Comparison of ENCODE assay signal across 10 cellular contexts in genomic region chr6:38262041-38262440, GRCh38.
A peak's percentile ranks its signal among the peaks of the same experiment; 100 is the strongest.
DNase-seq lines count a peak whose midpoint lies in the region; FAIRE-seq and TF ChIP-seq lines count a peak whose summit lies in the region.
"Had no signal": no experiment of that assay in that cellular context is flagged by ENCODE, and none has a peak within 500 bp of the region (broad histone marks: within the 10 kb centered on the region; RNA-seq: fewer than 3 reads in every experiment).

No MANE protein-coding gene starts in this region.

- H3K4me3 ChIP-seq in mammary epithelial cell (replicated peaks in 1 of 3; ENCODE audit: insufficient read depth in 1 of 3, low read depth in 2 of 3, low read length in 3 of 3) (no peak overlapping the region), keratinocyte (ENCODE audit: control insufficient read depth in 2 of 3, extremely low read depth in 1 of 3, insufficient read depth in 2 of 3, low read depth in 1 of 3, low read length in 3 of 3) (peak overlapping the region in 2 of 3 experiments; percentile 29 to 54)
- H3K4me3 ChIP-seq: lung had no signal

- DNase-seq in activated T-cell treated with anti-CD3 and anti-CD28 coated beads, Interleukin-2, amount 50 U/mL, for 24 hours, result no peak
- no peak for DNase-seq in activated T-cell treated with anti-CD3 and anti-CD28 coated beads, Interleukin-2, amount 50 U/mL, for 48 hours
- DNase-seq in mammary epithelial cell (peak; percentile 67), keratinocyte (ENCODE audit: low read depth, low spot score) (no peak), NCI-H2107 treated with DMSO at 0.1 percent for 48 hours (lab: John Stamatoyannopoulos, UW; ENCODE audit: unreplicated experiment) (no peak)
- no peak for DNase-seq in activated naive CD4-positive, alpha-beta T cell treated with anti-CD3 and anti-CD28 coated beads, Interleukin-2, amount 50 U/mL, for 16 hours
- no peak for DNase-seq in stimulated activated naive CD4-positive, alpha-beta T cell treated with Interleukin-2 at 50 U/mL for 16 hours (lab: John Stamatoyannopoulos, UW)
- DNase-seq: 8988T had no signal

- H3K27me3 Mint-ChIP-seq in activated T-cell treated with anti-CD3 and anti-CD28 coated beads, Interleukin-2, amount 50 U/mL, for 24 hours, result no peaks in the 10 kb centered on the region

- H3K9ac ChIP-seq in mammary epithelial cell (ENCODE audit: insufficient read depth, low read length), result no peak overlapping the region
- H3K9ac ChIP-seq in keratinocyte (ENCODE audit: control insufficient read depth, extremely low read depth, insufficient read depth, low read length), result no peak overlapping the region

- peak overlapping the region; percentile 61 for H3K4me2 ChIP-seq in mammary epithelial cell (ENCODE audit: insufficient read depth, low read depth, low read length)
- peak overlapping the region; percentile 77 for H3K4me2 ChIP-seq in keratinocyte (ENCODE audit: control insufficient read depth, extremely low read depth, insufficient read depth, low read depth, low read length)

- H3K36me3 Mint-ChIP-seq in activated T-cell treated with anti-CD3 and anti-CD28 coated beads, Interleukin-2, amount 50 U/mL, for 24 hours (ENCODE audit: low read depth), result peaks cover 16% of the 10 kb centered on the region

- intact Hi-C loops in mammary epithelial cell (cut with micrococcal nuclease), result no loop called here

- 38% methylated on average over 1 of the region's 1 CpG for WGBS in mammary epithelial cell (ENCODE audit: low coverage, missing lambda C conversion rate)

- H3K27me3 ChIP-seq in mammary epithelial cell (ENCODE audit: insufficient read depth, low read length) (no peaks in the 10 kb centered on the region), keratinocyte (ENCODE audit: control insufficient read depth, extremely low read depth, insufficient read depth, low read length) (no peaks in the 10 kb centered on the region)

- no peaks in the 10 kb centered on the region for H3K9me3 Mint-ChIP-seq in activated T-cell treated with anti-CD3 and anti-CD28 coated beads, Interleukin-2, amount 50 U/mL, for 24 hours

- H3K9me1 ChIP-seq in keratinocyte (ENCODE audit: control insufficient read depth, extremely low read depth, insufficient read depth, low read length), result no peaks in the 10 kb centered on the region

- H3K9me3 ChIP-seq in mammary epithelial cell (replicated peaks; ENCODE audit: insufficient read depth, low read length) (no peaks in the 10 kb centered on the region), keratinocyte (ENCODE audit: control insufficient read depth, low read depth, low read length) (no peaks in the 10 kb centered on the region)

- CTCF ChIA-PET in mammary epithelial cell (lab: Charles Lee; ENCODE audit: low non-redundant PET), result interaction anchor here (0.5 to 0.7 kb wide), 2 partner anchors 171 to 891 kb away, joined by 4 to 5 read pairs; no protein-coding TSS in a partner anchor

- no TSS peak for BruUV-seq in mammary epithelial cell (replicated peaks; lab: Mats Ljungman, UMichigan)

- no peak overlapping the region for H2AFZ ChIP-seq in mammary epithelial cell (ENCODE audit: low read depth, low read length)
- no peak overlapping the region for H2AFZ ChIP-seq in keratinocyte (ENCODE audit: control insufficient read depth, low read length)

- no peak for TF ChIP-seq CTCF in mammary epithelial cell (conservative IDR thresholded peaks at IDR 0.05 in 1 of 2, IDR thresholded peaks at IDR 0.05 in 1 of 2; ENCODE audit: extremely low read depth in 1 of 2, insufficient read depth in 1 of 2, low read depth in 1 of 2, low read length in 2 of 2)
- no peak for TF ChIP-seq CTCF in keratinocyte (optimal IDR thresholded peaks at IDR 0.05 in 1 of 3, IDR thresholded peaks at IDR 0.05 in 1 of 3, conservative IDR thresholded peaks at IDR 0.05 in 1 of 3; ENCODE audit: extremely low read depth in 1 of 3, insufficient read depth in 2 of 3, low read length in 3 of 3)

- H3K4me1 ChIP-seq in mammary epithelial cell (ENCODE audit: insufficient read depth, low read length) (peaks cover 44% of the 10 kb centered on the region), keratinocyte (ENCODE audit: control insufficient read depth, extremely low read depth, insufficient read depth, low read length) (peaks cover 39% of the 10 kb centered on the region)

- no peak overlapping the region for H3K4me3 Mint-ChIP-seq in activated T-cell treated with anti-CD3 and anti-CD28 coated beads, Interleukin-2, amount 50 U/mL, for 24 hours

- peak; percentile 86 for FAIRE-seq in keratinocyte (lab: Jason Lieb, UNC)

- dilution Hi-C loops in mammary epithelial cell (cut with HindIII; ENCODE audit: low sequenced_read_pairs), result no loop called here
- dilution Hi-C loops in keratinocyte (cut with MboI; ENCODE audit: extremely low pct_ligation_motif_present, low sequenced_read_pairs), result no loop called here

- H4K20me1 ChIP-seq in mammary epithelial cell (ENCODE audit: insufficient read depth, low read length), result no peaks in the 10 kb centered on the region
- no peaks in the 10 kb centered on the region for H4K20me1 ChIP-seq in keratinocyte (ENCODE audit: control insufficient read depth, extremely low read depth, insufficient read depth, low read length)

- H3K27ac Mint-ChIP-seq in activated T-cell treated with anti-CD3 and anti-CD28 coated beads, Interleukin-2, amount 50 U/mL, for 24 hours, result peak overlapping the region; percentile 48

- in situ Hi-C loops in mammary epithelial cell (cut with MboI; ENCODE audit: low sequenced_read_pairs in 2 of 2), result no loop called here

- H3K36me3 ChIP-seq in mammary epithelial cell (ENCODE audit: insufficient read depth, low read length) (no peaks in the 10 kb centered on the region), keratinocyte (ENCODE audit: control insufficient read depth in 2 of 2, extremely low read depth in 1 of 2, insufficient read depth in 2 of 2, low read length in 2 of 2) (no peaks in the 10 kb centered on the region)

- H3K79me2 ChIP-seq in mammary epithelial cell (ENCODE audit: insufficient read depth, low read length) (no peaks in the 10 kb centered on the region), keratinocyte (ENCODE audit: control insufficient read depth, insufficient read depth, low read length) (no peaks in the 10 kb centered on the region)

- peaks cover 55% of the 10 kb centered on the region for H3K4me1 Mint-ChIP-seq in activated T-cell treated with anti-CD3 and anti-CD28 coated beads, Interleukin-2, amount 50 U/mL, for 24 hours (ENCODE audit: low read depth)

- H3K27ac ChIP-seq in mammary epithelial cell (ENCODE audit: insufficient read depth, low read depth, low read length) (peak overlapping the region; percentile 41), keratinocyte (ENCODE audit: control insufficient read depth, insufficient read depth, low read length) (peak overlapping the region; percentile 68), temporal lobe (ENCODE audit: low read depth, low read length) (peak overlapping the region; percentile 75)

Comparison
In these comparisons a context has a peak if more than half of its experiments do, and no peak if none do; other contexts are left out.
1. H3K4me3 ChIP-seq: peak in keratinocyte (2 of 3); none in mammary epithelial cell (0 of 3).
2. Peak in every context shown above with its lines, with median percentiles within 50 percentile points of each other: H3K27ac ChIP-seq.